21 cellular contexts compared by ENCODE assay signal in genomic region chr5:55035480-55035879, GRCh38. TPM values are rescaled to one million over a fixed set of nuclear protein-coding genes. Genes with fewer than 3 reads are reported as not detected.
"Had no signal": no experiment of that assay in that cellular context is flagged by ENCODE, and none has a peak within 500 bp of the region (broad histone marks: within the 10 kb centered on the region; RNA-seq: fewer than 3 reads in every experiment).

No MANE protein-coding gene starts in this region.

- H3K4me3 Mint-ChIP-seq: activated T-cell treated with anti-CD3 and anti-CD28 coated beads, Interleukin-2, amount 50 U/mL, for 24 hours; endodermal cell; nephron progenitor cell had no signal

- H3K79me2 ChIP-seq: hepatocyte had no signal

- H3K27ac Mint-ChIP-seq: activated T-cell treated with anti-CD3 and anti-CD28 coated beads, Interleukin-2, amount 50 U/mL, for 24 hours; endodermal cell; nephron progenitor cell had no signal

- H3K27me3 ChIP-seq: foreskin keratinocyte, hepatocyte, tibial artery had no signal

- H3K27ac ChIP-seq: epithelial cell of prostate, foreskin keratinocyte, hepatocyte, tibial artery had no signal

- H3K9me3 ChIP-seq: tibial artery had no signal

- DNase-seq: activated CD4-positive, alpha-beta T cell treated with anti-CD3 and anti-CD28 coated beads, Interleukin-2, amount 50 U/mL, for 4 hours; activated CD4-positive, CD25-positive, alpha-beta regulatory T cell treated with anti-CD3 and anti-CD28 coated beads, Interleukin-2, amount 50 U/mL, for 72 hours; activated effector memory CD4-positive, alpha-beta T cell treated with anti-CD3 and anti-CD28 coated beads, Interleukin-2, amount 50 U/mL, for 16 hours; activated naive CD4-positive, alpha-beta T cell treated with anti-CD3 and anti-CD28 coated beads, Interleukin-2, amount 50 U/mL, for 16 hours; activated T-cell treated with anti-CD3 and anti-CD28 coated beads, Interleukin-2, amount 50 U/mL, for 24 hours; amniotic stem cell; endodermal cell; foreskin keratinocyte; left cardiac atrium; mesendoderm; nephron progenitor cell; occipital lobe; stimulated activated CD4-positive, alpha-beta T cell treated with anti-CD3 and anti-CD28 coated beads, Interleukin-2, amount 100 ng/mL, for 24 hours; stimulated activated naive CD8-positive, alpha-beta T cell treated with anti-CD3 and anti-CD28 coated beads, Interleukin-15, Interleukin-2, amounts not matched to agents 100 U/mL and 50 U/mL, for 24 hours; substantia nigra; tibial artery had no signal

- ATAC-seq: foreskin keratinocyte; left cardiac atrium; stimulated activated naive CD8-positive, alpha-beta T cell treated with anti-CD3 and anti-CD28 coated beads, Interleukin-15, Interleukin-2, amounts not matched to agents 100 U/mL and 50 U/mL, for 24 hours had no signal

- H3K4me2 ChIP-seq: hepatocyte had no signal

- H3K36me3 ChIP-seq: tibial artery had no signal

- H3K4me1 ChIP-seq: foreskin keratinocyte, tibial artery had no signal

- H3K4me3 ChIP-seq: hepatocyte, tibial artery had no signal

- H3K27me3 Mint-ChIP-seq: activated T-cell treated with anti-CD3 and anti-CD28 coated beads, Interleukin-2, amount 50 U/mL, for 24 hours had no signal

RNA-seq across cellular contexts. Expression of gene GZMK, which starts 11.4 kb away (rescaled TPM):
- total RNA-seq: dermis microvascular lymphatic vessel endothelial cell, fibroblast of lung, foreskin keratinocyte, hepatocyte, occipital lobe had no signal
- polyA plus RNA-seq: fibroblast of lung, foreskin keratinocyte, hepatocyte had no signal

RNA-seq across cellular contexts. Expression of gene ESM1, which starts 50.1 kb away (rescaled TPM):
- total RNA-seq: endodermal cell, lower leg skin had no signal
